8 cellular contexts compared by ENCODE assay signal in genomic region chr2:166539340-166540162, GRCh38. TPM values are rescaled to one million over a fixed set of nuclear protein-coding genes. Genes with fewer than 3 reads are reported as not detected.
DNase-seq lines count a peak whose midpoint lies in the region; FAIRE-seq and TF ChIP-seq lines count a peak whose summit lies in the region.

No MANE protein-coding gene starts in this region.

- H3K36me3 ChIP-seq in HEK293 (ENCODE audit: control insufficient read depth in 2 of 2, insufficient read depth in 1 of 2, low read length in 2 of 2) (no peaks in the 10 kb centered on the region), SJCRH30 (no peaks in the 10 kb centered on the region)

- no peaks in the 10 kb centered on the region for H3K27me3 ChIP-seq in SJCRH30

- H3K4me1 ChIP-seq in HEK293 (ENCODE audit: control insufficient read depth, insufficient read depth, low read length) (no peaks in the 10 kb centered on the region), SJCRH30 (no peaks in the 10 kb centered on the region)

- POLR2A ChIA-PET in HEK293 (lab: Yijun Ruan, JAX) = no interaction called here

- H3K27ac ChIP-seq in HEK293 (ENCODE audit: extremely low read depth, low read depth, low read length) (no peak overlapping the region), SJCRH30 (no peak overlapping the region)

- H3K4me3 ChIP-seq in HEK293 (ENCODE audit: low read depth, low read length) (no peak overlapping the region), SJCRH30 (no peak overlapping the region)

- H3K9me3 ChIP-seq in HEK293 (ENCODE audit: control insufficient read depth, insufficient read depth, low read depth, low read length) (no peaks in the 10 kb centered on the region), SJCRH30 (replicated peaks) (no peaks in the 10 kb centered on the region)

- FAIRE-seq in endometrium (lab: Jason Lieb, UNC) = peak; percentile 82

- CTCF ChIA-PET in HEK293 (lab: Yijun Ruan, JAX) = interaction anchor here (0.6 to 1.6 kb wide), 24 partner anchors 54 to 1643 kb away, joined by 3 to 7 read pairs (median 4); no protein-coding TSS in a partner anchor

- DNase-seq in AG20443 (ENCODE audit: low spot score) (peak; percentile 56), SJCRH30 (peak; percentile 35 to 85), middle frontal gyrus (ENCODE audit: extremely low spot score, low spot score) (peak; percentile 61), activated gamma-delta T cell treated with Interleukin-2 at 50 U/mL for 16 hours (no peak)

- peak; percentile 33 for TF ChIP-seq CTCF in GM12801 (IDR thresholded peaks at IDR 0.05; ENCODE audit: extremely low read depth, insufficient read length)
- peak; percentile 73 for TF ChIP-seq CTCF in HEK293 (tag by site-specific recombination; IDR thresholded peaks at IDR 0.05)
- peak; percentile 62 for TF ChIP-seq CTCF in LNCAP (IDR thresholded peaks at IDR 0.05)

TF ChIP-seq in HEK293, 187 proteins besides CTCF, POLR2A, EP300 and RAD21:
- TF ChIP-seq ZNF654 (tag by site-specific recombination; IDR thresholded peaks at IDR 0.05; ENCODE audit: low read depth) = peak; percentile 91
- no peak for TF ChIP-seq ZNF701 (tag by site-specific recombination; IDR thresholded peaks at IDR 0.05)
- no peak for TF ChIP-seq ZFP37 (tag by site-specific recombination; IDR thresholded peaks at IDR 0.05)
- no peak for TF ChIP-seq ZNF792 (tag by site-specific recombination; IDR thresholded peaks at IDR 0.05)
- TF ChIP-seq ZNF202 (tag by site-specific recombination; IDR thresholded peaks at IDR 0.05; ENCODE audit: borderline replicate concordance) = no peak

RNA-seq across cellular contexts. Expression of gene SCN7A, which starts 45.5 kb away (rescaled TPM):
- 0.13 and 0.18 TPM in 2 replicates for total RNA-seq in SJCRH30 (2014; rRNA removed; shearing (Covaris generic))
